ENCODE assay signal across 10 cellular contexts in genomic region chr17:50480142-50480764, GRCh38. TPM values are rescaled to one million over a fixed set of nuclear protein-coding genes. Genes with fewer than 3 reads are reported as not detected.
A peak's percentile ranks its signal among the peaks of the same experiment; 100 is the strongest.
DNase-seq lines count a peak whose midpoint lies in the region; ATAC-seq, FAIRE-seq and TF ChIP-seq lines count a peak whose summit lies in the region.
"Had no signal": no experiment of that assay in that cellular context is flagged by ENCODE, and none has a peak within 500 bp of the region (broad histone marks: within the 10 kb centered on the region; RNA-seq: fewer than 3 reads in every experiment).

No MANE protein-coding gene starts in this region.

- peaks cover 6% of the 10 kb centered on the region; the same call in 1 of the 2 replicates for H3K4me1 ChIP-seq in HAP-1
- peaks cover 0 to 21% (median 5%) of the 10 kb centered on the region in 4 donors for H3K4me1 ChIP-seq in Peyer's patch
- H3K4me1 ChIP-seq in endothelial cell of umbilical vein (ENCODE audit: control insufficient read depth, extremely low read depth, insufficient read depth, low read length): peaks cover 20% of the 10 kb centered on the region
- peaks cover 29 to 38% (median 34%) of the 10 kb centered on the region in 3 donors for H3K4me1 ChIP-seq in skeletal muscle tissue (ENCODE audit: control insufficient read depth in 3 of 3, insufficient read depth in 3 of 3, low read length in 3 of 3)
- H3K4me1 ChIP-seq in kidney (ENCODE audit: control insufficient read depth in 1 of 2, insufficient read depth in 1 of 2, low read depth in 1 of 2, low read length in 2 of 2): peaks cover 10 to 18% of the 10 kb centered on the region in 2 donors
- peaks cover 0 to 51% (median 32%) of the 10 kb centered on the region in 12 donors for H3K4me1 ChIP-seq in heart left ventricle

- POLR2A ChIA-PET in endothelial cell of umbilical vein (lab: Charles Lee): interaction anchor here (0.6 to 2.1 kb wide), 2 partner anchors 83 to 736 kb away, joined by 3 to 8 read pairs; partner anchors contain the start of gene LRRC59

- TF ChIP-seq CTCF in Peyer's patch (IDR thresholded peaks at IDR 0.05) (no peak), endothelial cell of umbilical vein (IDR thresholded peaks at IDR 0.05; ENCODE audit: extremely low read depth in 1 of 2, insufficient read depth in 1 of 2, low read depth in 1 of 2, low read length in 2 of 2) (no peak), kidney (IDR thresholded peaks at IDR 0.05; ENCODE audit: borderline replicate concordance, extremely low read depth, insufficient read depth) (no peak), heart left ventricle (IDR thresholded peaks at IDR 0.05) (no peak)

- CTCF ChIA-PET in endothelial cell of umbilical vein (lab: Charles Lee): interaction anchor here (1.0 to 2.9 kb wide), 12 partner anchors 9 to 280 kb away, joined by 3 to 44 read pairs (median 4); partner anchors contain the start of genes CHAD and LRRC59

- 81 to 89% (median 86%) methylated on average over 7 of the region's 7 CpGs for WGBS in heart left ventricle, 4 donors

- H2AFZ ChIP-seq in endothelial cell of umbilical vein (ENCODE audit: low read depth, low read length): no peak overlapping the region

- H4K20me1 ChIP-seq in endothelial cell of umbilical vein (replicated peaks; ENCODE audit: control insufficient read depth, extremely low read depth, insufficient read depth, low read length): no peaks in the 10 kb centered on the region

- no peaks in the 10 kb centered on the region for H3K9me3 ChIP-seq in HAP-1
- H3K9me3 ChIP-seq in Peyer's patch: no peaks in the 10 kb centered on the region
- no peaks in the 10 kb centered on the region for H3K9me3 ChIP-seq in endothelial cell of umbilical vein (replicated peaks; ENCODE audit: control insufficient read depth, insufficient read depth, low read length)
- H3K9me3 ChIP-seq in skeletal muscle tissue (ENCODE audit: control insufficient read depth in 3 of 3, low read length in 3 of 3): no peaks in the 10 kb centered on the region
- no peaks in the 10 kb centered on the region for H3K9me3 ChIP-seq in kidney (ENCODE audit: control insufficient read depth in 1 of 2, low read length in 2 of 2)
- no peaks in the 10 kb centered on the region for H3K9me3 ChIP-seq in heart left ventricle
- H3K9me3 ChIP-seq: right atrium auricular region had no signal

- peaks cover 44% of the 10 kb centered on the region for H3K36me3 ChIP-seq in HAP-1 (replicated peaks)
- H3K36me3 ChIP-seq in Peyer's patch: peaks cover 0 to 28% (median 0%) of the 10 kb centered on the region in 3 donors
- peaks cover 2 to 9% of the 10 kb centered on the region in 2 experiments for H3K36me3 ChIP-seq in endothelial cell of umbilical vein (ENCODE audit: control insufficient read depth in 2 of 2, extremely low read depth in 1 of 2, insufficient read depth in 2 of 2, low read length in 2 of 2)
- peaks cover 26 to 39% (median 27%) of the 10 kb centered on the region in 3 donors for H3K36me3 ChIP-seq in skeletal muscle tissue (ENCODE audit: control insufficient read depth in 3 of 3, insufficient read depth in 3 of 3, low read length in 3 of 3)
- H3K36me3 ChIP-seq in kidney (ENCODE audit: control insufficient read depth in 1 of 2, insufficient read depth in 2 of 2, low read length in 2 of 2): peaks cover 13 to 23% of the 10 kb centered on the region in 2 donors
- H3K36me3 ChIP-seq in heart left ventricle: peaks cover 0 to 43% (median 29%) of the 10 kb centered on the region in 9 donors

- DNase-seq in HAP-1 (ENCODE audit: low spot score in 2 of 2): no peak
- peak in 2 of 3 donors; percentile 3 to 48 for DNase-seq in Peyer's patch
- no peak for DNase-seq in endothelial cell of umbilical vein (ENCODE audit: low read depth, low spot score)
- DNase-seq in RCC 7860 (ENCODE audit: low spot score): no peak
- DNase-seq in kidney: no peak
- no peak for DNase-seq in heart left ventricle

- no peaks in the 10 kb centered on the region for H3K27me3 ChIP-seq in HAP-1 (ENCODE audit: low read depth)
- H3K27me3 ChIP-seq in Peyer's patch: no peaks in the 10 kb centered on the region
- peaks cover 5 to 13% of the 10 kb centered on the region in 2 experiments for H3K27me3 ChIP-seq in endothelial cell of umbilical vein (ENCODE audit: control insufficient read depth in 2 of 2, insufficient read depth in 2 of 2, low read length in 2 of 2)
- peaks cover 0 to 6% (median 0%) of the 10 kb centered on the region in 3 donors for H3K27me3 ChIP-seq in skeletal muscle tissue (ENCODE audit: control insufficient read depth in 3 of 3, insufficient read depth in 3 of 3, low read length in 3 of 3)
- no peaks in the 10 kb centered on the region for H3K27me3 ChIP-seq in heart left ventricle
- H3K27me3 ChIP-seq: right atrium auricular region had no signal

- peak overlapping the region; percentile 67 for H3K4me2 ChIP-seq in endothelial cell of umbilical vein (ENCODE audit: insufficient read depth, low read length)

- H3K9ac ChIP-seq in endothelial cell of umbilical vein (replicated peaks; ENCODE audit: extremely low read depth, insufficient read depth, low read length): no peak overlapping the region
- H3K9ac ChIP-seq in skeletal muscle tissue (ENCODE audit: low read depth in 1 of 3, low read length in 3 of 3): peak overlapping the region in 2 of 3 donors; percentile 72 to 86
- peak overlapping the region in 1 of 2 donors; percentile 22 for H3K9ac ChIP-seq in kidney (ENCODE audit: low read length in 2 of 2)

- H3K9me1 ChIP-seq in endothelial cell of umbilical vein (replicated peaks; ENCODE audit: control insufficient read depth, extremely low read depth, insufficient read depth, low read length): no peaks in the 10 kb centered on the region

- TF ChIP-seq POLR2A in Peyer's patch (IDR thresholded peaks at IDR 0.05): no peak
- no peak for TF ChIP-seq POLR2A in endothelial cell of umbilical vein (IDR thresholded peaks at IDR 0.05; ENCODE audit: low read depth, low read length)
- no peak for TF ChIP-seq POLR2A in heart left ventricle (IDR thresholded peaks at IDR 0.05)

- FAIRE-seq in endothelial cell of umbilical vein (lab: Jason Lieb, UNC) (no peak), RCC 7860 (lab: Jason Lieb, UNC) (no peak), kidney (lab: Jason Lieb, UNC) (no peak)

- ATAC-seq in heart left ventricle (no peak), GM21515 (IDR thresholded peaks at IDR 0.05; ENCODE audit: unreplicated experiment) (no peak)

- in situ Hi-C loops in HAP-1 (cut with MboI; ENCODE audit: low sequenced_read_pairs): loop anchor here (10.0 kb wide), 1 partner anchor 145 kb away; no protein-coding TSS in a partner anchor

- dilution Hi-C loops in endothelial cell of umbilical vein (cut with MboI; ENCODE audit: extremely low pct_ligation_motif_present, low sequenced_read_pairs): no loop called here

- no TSS peak for BruUV-seq in endothelial cell of umbilical vein (replicated peaks; lab: Mats Ljungman, UMichigan)

- H3K27ac ChIP-seq in Peyer's patch (peak overlapping the region in 1 of 4 donors; percentile 89), endothelial cell of umbilical vein (ENCODE audit: insufficient read depth, low read depth, low read length) (no peak overlapping the region), skeletal muscle tissue (ENCODE audit: low read depth, low read length) (peak overlapping the region; percentile 91), kidney (ENCODE audit: low read depth in 2 of 2, low read length in 2 of 2) (peak overlapping the region in 1 of 2 donors; percentile 3), heart left ventricle (peak overlapping the region in 3 of 12 donors; percentile 85 to 90 (median 85))

- H3K79me2 ChIP-seq in endothelial cell of umbilical vein (ENCODE audit: control insufficient read depth, insufficient read depth, low read length): peaks cover 8% of the 10 kb centered on the region

- H3K4me3 ChIP-seq in HAP-1 (peak overlapping the region; percentile 51; the same call in 1 of the 2 replicates), Peyer's patch (no peak overlapping the region), endothelial cell of umbilical vein (replicated peaks in 1 of 3; ENCODE audit: insufficient read depth in 1 of 3, low read depth in 1 of 3, low read length in 3 of 3) (no peak overlapping the region), skeletal muscle tissue (ENCODE audit: low read length in 3 of 3) (peak overlapping the region in 1 of 3 donors; percentile 81), kidney (ENCODE audit: low read length in 2 of 2) (no peak overlapping the region), heart left ventricle (peak overlapping the region in 4 of 12 donors; percentile 63 to 92 (median 87))

- intact Hi-C loops in endothelial cell of umbilical vein (cut with micrococcal nuclease): loop anchor here (5.0 kb wide), 1 partner anchor 222 kb away; no protein-coding TSS in a partner anchor
- intact Hi-C loops in kidney (cut with DNase I): no loop called here
- intact Hi-C loops in heart left ventricle (cut with DNase I): loop anchor here in 8 of 10 donors (5.0 to 10.0 kb wide), 10 partner anchors 62 to 362 kb away; partner anchors contain the start of gene SPATA20 (in 1 of the 8)

RNA-seq across cellular contexts. Expression of gene RSAD1, which starts 1.6 kb away (rescaled TPM):
- total RNA-seq in Peyer's patch (10 to 100 TPM; 24.3 to 53.4 (median 39.5) TPM), endothelial cell of umbilical vein (33.1 and 35.5 TPM in 2 replicates), skeletal muscle tissue (12.0 TPM), kidney (38.9 TPM), heart left ventricle (10 to 100 TPM; 30.9 to 50.0 (median 42.8) TPM)
- polyA plus RNA-seq in endothelial cell of umbilical vein (18.4 and 20.3 TPM in 2 replicates), kidney (ENCODE audit: insufficient read depth, low read depth, low replicate concordance) (39.9 TPM), heart left ventricle (10 to 100 TPM; 36.2 to 43.7 TPM)
- 17.4 and 20.6 TPM in 2 replicates for polyA plus RNA-seq in endothelial cell of umbilical vein (2011; cell fraction: cytosol; rRNA removed)
- polyA plus RNA-seq in endothelial cell of umbilical vein (2011; cell fraction: nucleus; rRNA removed): 72.3 and 76.6 TPM in 2 replicates
- polyA plus RNA-seq in endothelial cell of umbilical vein (2012): 26.9 and 29.4 TPM in 2 replicates
- 19.3 and 21.8 TPM in 2 replicates for polyA minus RNA-seq in endothelial cell of umbilical vein
- polyA minus RNA-seq in endothelial cell of umbilical vein (2011; cell fraction: cytosol; rRNA and poly(A)+ RNA removed): 10.4 TPM
- 17.6 and 19.7 TPM in 2 replicates for polyA minus RNA-seq in endothelial cell of umbilical vein (2011; cell fraction: nucleus; rRNA and poly(A)+ RNA removed)

RNA-seq across cellular contexts. Expression of gene CHAD, which starts 11.6 kb away (rescaled TPM):
- 10 to 100 TPM in 2 of 4 donors, 1 to 10 TPM in 2; 7.4 to 24.6 (median 14.7) TPM for total RNA-seq in Peyer's patch
- total RNA-seq in endothelial cell of umbilical vein: not detected in 2 replicates
- polyA plus RNA-seq in endothelial cell of umbilical vein: not detected in 2 replicates
- not detected in 2 replicates for polyA plus RNA-seq in endothelial cell of umbilical vein (2011; cell fraction: cytosol; rRNA removed)
- not detected in 2 replicates for polyA plus RNA-seq in endothelial cell of umbilical vein (2011; cell fraction: nucleus; rRNA removed)
- polyA plus RNA-seq in endothelial cell of umbilical vein (2012): 0.29 and 0.68 TPM in 2 replicates
- polyA minus RNA-seq in endothelial cell of umbilical vein: not detected in 2 replicates
- not detected for polyA minus RNA-seq in endothelial cell of umbilical vein (2011; cell fraction: cytosol; rRNA and poly(A)+ RNA removed)
- not detected in 2 replicates for polyA minus RNA-seq in endothelial cell of umbilical vein (2011; cell fraction: nucleus; rRNA and poly(A)+ RNA removed)
- 1.6 TPM for total RNA-seq in skeletal muscle tissue
- total RNA-seq in kidney: 0.22 TPM
- polyA plus RNA-seq in kidney (ENCODE audit: insufficient read depth, low read depth, low replicate concordance): 0.43 TPM
- total RNA-seq in heart left ventricle: under 1 TPM in 2 of 9 donors, not detected in 7; 0.15 to 0.27 TPM
- polyA plus RNA-seq in heart left ventricle: under 1 TPM in 1 of 2 donors, not detected in 1; 0.15 TPM
- total RNA-seq: dermis blood vessel endothelial cell had no signal

RNA-seq across cellular contexts. Expression of gene MYCBPAP, which starts 28.0 kb away (rescaled TPM):
- total RNA-seq in Peyer's patch: 1 to 10 TPM in 1 of 4 donors, under 1 TPM in 1, not detected in 2; 0.53 to 1.1 TPM
- total RNA-seq in endothelial cell of umbilical vein: 0.25 and 0.66 TPM in 2 replicates
- 0.05 and 0.40 TPM in 2 replicates for polyA plus RNA-seq in endothelial cell of umbilical vein
- polyA plus RNA-seq in endothelial cell of umbilical vein (2011; cell fraction: cytosol; rRNA removed): 0.22 and 0.27 TPM in 2 replicates
- 1.6 TPM in 2 replicates for polyA plus RNA-seq in endothelial cell of umbilical vein (2011; cell fraction: nucleus; rRNA removed)
- 0.46 and 0.83 TPM in 2 replicates for polyA plus RNA-seq in endothelial cell of umbilical vein (2012)
- 0.25 TPM in 1 of 2 replicates, not detected in the other for polyA minus RNA-seq in endothelial cell of umbilical vein
- not detected for polyA minus RNA-seq in endothelial cell of umbilical vein (2011; cell fraction: cytosol; rRNA and poly(A)+ RNA removed)
- polyA minus RNA-seq in endothelial cell of umbilical vein (2011; cell fraction: nucleus; rRNA and poly(A)+ RNA removed): 0.38 and 1.4 TPM in 2 replicates
- under 0.01 TPM for total RNA-seq in skeletal muscle tissue
- total RNA-seq in kidney: 0.72 TPM
- 2.9 TPM for polyA plus RNA-seq in kidney (ENCODE audit: insufficient read depth, low read depth, low replicate concordance)
- total RNA-seq in heart left ventricle: 1 to 10 TPM in 2 of 9 donors, under 1 TPM in 6, not detected in 1; 0.42 to 2.4 (median 0.83) TPM
- under 1 TPM; 0.29 to 0.46 TPM for polyA plus RNA-seq in heart left ventricle

RNA-seq across cellular contexts. Expression of gene EPN3, which starts 52.3 kb away (rescaled TPM):
- total RNA-seq in Peyer's patch: 10 to 100 TPM in 2 of 4 donors, 1 to 10 TPM in 2; 3.0 to 17.3 (median 13.0) TPM
- not detected in 2 replicates for total RNA-seq in endothelial cell of umbilical vein
- not detected in 2 replicates for polyA plus RNA-seq in endothelial cell of umbilical vein
- polyA plus RNA-seq in endothelial cell of umbilical vein (2011; cell fraction: cytosol; rRNA removed): 0.03 TPM in 1 of 2 replicates, not detected in the other
- polyA plus RNA-seq in endothelial cell of umbilical vein (2011; cell fraction: nucleus; rRNA removed): 0.07 TPM in 1 of 2 replicates, not detected in the other
- polyA plus RNA-seq in endothelial cell of umbilical vein (2012): 0.13 TPM in 1 of 2 replicates, not detected in the other
- polyA minus RNA-seq in endothelial cell of umbilical vein: not detected in 2 replicates
- not detected for polyA minus RNA-seq in endothelial cell of umbilical vein (2011; cell fraction: cytosol; rRNA and poly(A)+ RNA removed)
- not detected in 2 replicates for polyA minus RNA-seq in endothelial cell of umbilical vein (2011; cell fraction: nucleus; rRNA and poly(A)+ RNA removed)
- not detected for total RNA-seq in skeletal muscle tissue
- 5.0 TPM for total RNA-seq in kidney
- polyA plus RNA-seq in kidney (ENCODE audit: insufficient read depth, low read depth, low replicate concordance): 28.7 TPM
- total RNA-seq in heart left ventricle: 10 to 100 TPM in 6 of 9 donors, 1 to 10 TPM in 3; 8.9 to 29.5 (median 12.6) TPM
- 10 to 100 TPM in 1 of 2 donors, 1 to 10 TPM in 1; 9.0 to 22.1 TPM for polyA plus RNA-seq in heart left ventricle

RNA-seq across cellular contexts. Expression of gene ACSF2, which starts 54.2 kb away (rescaled TPM):
- total RNA-seq in Peyer's patch (100 to 1,000 TPM; 143 to 278 (median 189) TPM), endothelial cell of umbilical vein (24.6 and 37.2 TPM in 2 replicates), skeletal muscle tissue (51.1 TPM), kidney (44.4 TPM), heart left ventricle (10 to 100 TPM in 8 of 9 donors, 1 to 10 TPM in 1; 7.3 to 31.6 (median 17.4) TPM)
- polyA plus RNA-seq in endothelial cell of umbilical vein (30.4 and 33.2 TPM in 2 replicates), kidney (ENCODE audit: insufficient read depth, low read depth, low replicate concordance) (404 TPM), heart left ventricle (10 to 100 TPM in 1 of 2 donors, 1 to 10 TPM in 1; 6.5 to 20.0 TPM)
- 20.7 and 22.6 TPM in 2 replicates for polyA plus RNA-seq in endothelial cell of umbilical vein (2011; cell fraction: cytosol; rRNA removed)
- polyA plus RNA-seq in endothelial cell of umbilical vein (2011; cell fraction: nucleus; rRNA removed): 103 and 131 TPM in 2 replicates
- 38.4 and 55.1 TPM in 2 replicates for polyA plus RNA-seq in endothelial cell of umbilical vein (2012)
- 35.0 and 50.4 TPM in 2 replicates for polyA minus RNA-seq in endothelial cell of umbilical vein
- 16.9 TPM for polyA minus RNA-seq in endothelial cell of umbilical vein (2011; cell fraction: cytosol; rRNA and poly(A)+ RNA removed)
- 33.0 and 34.4 TPM in 2 replicates for polyA minus RNA-seq in endothelial cell of umbilical vein (2011; cell fraction: nucleus; rRNA and poly(A)+ RNA removed)

Comparison
In these comparisons a context has a peak if more than half of its experiments do, and no peak if none do; other contexts are left out.
1. DNase-seq: peak in Peyer's patch (2 of 3); none in HAP-1 (0 of 2), endothelial cell of umbilical vein (single experiment), RCC 7860 (single experiment), kidney (single experiment) and heart left ventricle (0 of 5).